Comparison of ENCODE assay signal across 10 cellular contexts in genomic region chr17:27577124-27577761, GRCh38. TPM values are rescaled to one million over a fixed set of nuclear protein-coding genes. Genes with fewer than 3 reads are reported as not detected.
DNase-seq lines count a peak whose midpoint lies in the region; ATAC-seq, FAIRE-seq and TF ChIP-seq lines count a peak whose summit lies in the region.
"Had no signal": no experiment of that assay in that cellular context is flagged by ENCODE, and none has a peak within 500 bp of the region (broad histone marks: within the 10 kb centered on the region; RNA-seq: fewer than 3 reads in every experiment).

No MANE protein-coding gene starts in this region.

- peak overlapping the region; percentile 92 for H3K27ac ChIP-seq in K562 (ENCODE audit: extremely low read depth, low read depth, low read length)
- peak overlapping the region; percentile 11 to 62 for H3K27ac ChIP-seq in thoracic aorta
- H3K27ac ChIP-seq: 22Rv1, VCaP had no signal

- no peaks in the 10 kb centered on the region for H3K27me3 ChIP-seq in K562 (ENCODE audit: control insufficient read depth in 2 of 2, insufficient read depth in 2 of 2, low read length in 2 of 2)
- H3K27me3 ChIP-seq in thoracic aorta (replicated peaks; ENCODE audit: insufficient read depth) = no peaks in the 10 kb centered on the region

- H3K9me3 ChIP-seq in K562 (replicated peaks; ENCODE audit: control insufficient read depth, insufficient read depth, low read depth, low read length) (no peaks in the 10 kb centered on the region), thoracic aorta (no peaks in the 10 kb centered on the region)

- H2AFZ ChIP-seq in K562 (ENCODE audit: low read depth, low read length) = no peak overlapping the region

- TF ChIP-seq EP300 in K562 (IDR thresholded peaks at IDR 0.05; ENCODE audit: low read length) = no peak

- H3K36me3 ChIP-seq in K562 (ENCODE audit: control insufficient read depth, insufficient read depth, low read length) (peaks cover 32% of the 10 kb centered on the region; the same call in 2 of the 3 replicates), thoracic aorta (no peaks in the 10 kb centered on the region)

- peak; percentile 35 for ATAC-seq in K562
- no peak for ATAC-seq in thoracic aorta (ENCODE audit: insufficient number of reproducible peaks, low FRiP score, low read depth)
- no peak for ATAC-seq in HG03460 (IDR thresholded peaks at IDR 0.05; ENCODE audit: unreplicated experiment)
- no peak for ATAC-seq in HG02763 (IDR thresholded peaks at IDR 0.05; ENCODE audit: unreplicated experiment)

- 54% methylated on average over 18 of the region's 20 CpGs for WGBS in K562 (ENCODE audit: insufficient coverage, low coverage, missing lambda C conversion rate)

- TF ChIP-seq RAD21 in K562 (CRISPR knock-in tag; conservative IDR thresholded peaks at IDR 0.05 in 1 of 2, IDR thresholded peaks at IDR 0.05 in 1 of 2) = no peak

- H3K4me2 ChIP-seq in K562 (ENCODE audit: insufficient read depth, low read length) = no peak overlapping the region

- no TSS peak for BruUV-seq in K562 (replicated peaks; lab: Mats Ljungman, UMichigan)

- TF ChIP-seq POLR2A in K562 (conservative IDR thresholded peaks at IDR 0.05) = no peak

- no peaks in the 10 kb centered on the region for H3K9me1 ChIP-seq in K562 (ENCODE audit: control insufficient read depth, insufficient read depth, low read length)

- POLR2A ChIA-PET in K562 (lab: Yijun Ruan, JAX) = interaction anchor here (0.6 to 1.5 kb wide), 4 partner anchors 9 to 171 kb away, joined by 3 to 4 read pairs (median 4); no protein-coding TSS in a partner anchor

- peaks cover 48 to 82% of the 10 kb centered on the region in 2 experiments for H3K4me1 ChIP-seq in K562 (replicated peaks in 1 of 2; ENCODE audit: control insufficient read depth in 2 of 2, insufficient read depth in 2 of 2, low read length in 2 of 2)
- H3K4me1 ChIP-seq in thoracic aorta (ENCODE audit: control insufficient read depth in 1 of 2, low read depth in 2 of 2) = peaks cover 0 to 21% of the 10 kb centered on the region in 2 donors

- DNase-seq in DMS 273 (lab: John Stamatoyannopoulos, UW; ENCODE audit: unreplicated experiment) (peak; percentile 30), DMS 273 treated with DMSO at 0.1 percent for 48 hours (lab: John Stamatoyannopoulos, UW) (no peak), K562 (ENCODE audit: extremely low read depth in 1 of 4, low spot score in 3 of 4) (peak; percentile 44 to 77 (median 54)), kidney tubule cell (ENCODE audit: low spot score) (peak; percentile 65), thoracic aorta (ENCODE audit: low spot score) (no peak), KG1 (lab: John Stamatoyannopoulos, UW) (no peak)

- in situ Hi-C loops in K562 (cut with MboI) = no loop called here

- H4K20me1 ChIP-seq in K562 (replicated peaks; ENCODE audit: control insufficient read depth, insufficient read depth, low read length) = no peaks in the 10 kb centered on the region

- intact Hi-C loops in K562 (cut with micrococcal nuclease) = loop anchor here (10.0 kb wide), 3 partner anchors 82 to 492 kb away; no protein-coding TSS in a partner anchor

- no peak for TF ChIP-seq CTCF in K562 (IDR thresholded peaks at IDR 0.05 in 2 of 3, conservative IDR thresholded peaks at IDR 0.05 in 1 of 3; ENCODE audit: insufficient read depth in 2 of 3, low read depth in 1 of 3, low read length in 3 of 3)
- TF ChIP-seq CTCF in thoracic aorta (IDR thresholded peaks at IDR 0.05) = no peak

- CTCF ChIA-PET in K562 (lab: Yijun Ruan, JAX; ENCODE audit: low intra/inter-chr PET ratio) = no interaction called here

- peak overlapping the region; percentile 80 to 89 for H3K9ac ChIP-seq in K562 (ENCODE audit: insufficient read depth in 1 of 2, low read depth in 2 of 2, low read length in 2 of 2)

- peaks cover 74% of the 10 kb centered on the region for H3K79me2 ChIP-seq in K562 (ENCODE audit: control insufficient read depth, insufficient read depth, low read length)

- no peak overlapping the region for H3K4me3 ChIP-seq in K562
- H3K4me3 ChIP-seq in thoracic aorta = no peak overlapping the region

- no peak for FAIRE-seq in K562 (lab: Jason Lieb, UNC)

TF ChIP-seq in K562, 482 proteins besides CTCF, POLR2A, EP300 and RAD21 (continues in another document):
- TF ChIP-seq PKNOX1 (IDR thresholded peaks at IDR 0.05) = peak; percentile 56; the same call in 1 of the 2 replicates
- 0 out of 2 replicates have a peak, but pooled peaks have one; percentile 10 for TF ChIP-seq ZNF766 (CRISPR knock-in tag; conservative IDR thresholded peaks at IDR 0.05)
- peak; percentile 31 for TF ChIP-seq RBM22 (IDR thresholded peaks at IDR 0.05; ENCODE audit: low read depth, low read length, poor library complexity, severe bottlenecking)
- peak; percentile 60; the same call in 1 of the 2 replicates for TF ChIP-seq ZNF311 (CRISPR knock-in tag; IDR thresholded peaks at IDR 0.05)
- TF ChIP-seq ZBTB33 (CRISPR knock-in tag; IDR thresholded peaks at IDR 0.05) = no peak
- 0 out of 2 replicates have a peak, but pooled peaks have one; percentile 4 for TF ChIP-seq ZBTB2 (IDR thresholded peaks at IDR 0.05)
- 0 out of 2 replicates have a peak, but pooled peaks have one; percentile 17 for TF ChIP-seq ZNF589 (CRISPR knock-in tag; IDR thresholded peaks at IDR 0.05; ENCODE audit: low read depth)
- no peak for TF ChIP-seq CCAR2 (IDR thresholded peaks at IDR 0.05; ENCODE audit: low read depth, low read length)

RNA-seq across cellular contexts. Expression of gene LGALS9, which starts 53.7 kb away (rescaled TPM):
- 22.6 and 54.0 TPM in 2 replicates for total RNA-seq in K562 (2011; cell fraction: chromatin; rRNA removed; ENCODE audit: low replicate concordance)
- 22.5 and 24.7 TPM in 2 replicates for total RNA-seq in K562 (2011; cell fraction: nucleolus; rRNA removed)
- total RNA-seq in K562 (2011; cell fraction: nucleoplasm; rRNA removed) = 26.1 and 40.6 TPM in 2 replicates
- total RNA-seq in K562 (2014; rRNA removed) = 2.8 and 3.0 TPM in 2 replicates
- 1.7 and 2.0 TPM in 2 replicates for total RNA-seq in K562 (2014; rRNA removed; fragmentation: Illumina TruSeq; extraction: Trizol)
- 3.7 and 4.8 TPM in 2 replicates for total RNA-seq in K562 (2015; rRNA removed; fragmentation: Illumina TruSeq; extraction: Trizol)
- total RNA-seq in K562 (2021) = 4.6 and 5.0 TPM in 2 replicates
- polyA plus RNA-seq in K562 (2011; rRNA removed) = 1.5 and 7.3 TPM in 2 replicates
- polyA plus RNA-seq in K562 (2011; cell fraction: cytosol; rRNA removed) = 3.5 and 4.4 TPM in 2 replicates
- 11.1 and 15.7 TPM in 2 replicates for polyA plus RNA-seq in K562 (2011; cell fraction: nucleus; rRNA removed)
- polyA plus RNA-seq in K562 (2012) = 9.1 and 14.2 TPM in 2 replicates
- 3.8 and 5.8 TPM in 2 replicates for polyA plus RNA-seq in K562 (2014; fragmentation: Illumina TruSeq; extraction: Trizol)
- polyA plus RNA-seq in K562 (2014; fragmentation: Nextera tagmentation; extraction: Ambion mirVana) = under 1 TPM; 0.45 to 0.77 TPM
- 5.6 and 6.9 TPM in 2 replicates for polyA plus RNA-seq in K562 (2014; rRNA removed)
- polyA minus RNA-seq in K562 (2011; rRNA and poly(A)+ RNA removed) = 3.0 and 4.4 TPM in 2 replicates
- polyA minus RNA-seq in K562 (2011; cell fraction: cytosol; rRNA and poly(A)+ RNA removed) = 1.9 and 2.5 TPM in 2 replicates
- polyA minus RNA-seq in K562 (2011; cell fraction: nucleus; rRNA and poly(A)+ RNA removed) = 3.1 and 7.2 TPM in 2 replicates
- total RNA-seq in thoracic aorta = 10 to 100 TPM; 34.8 to 77.4 TPM

Comparison
In these comparisons a context has a peak if more than half of its experiments do, and no peak if none do; other contexts are left out.
1. DNase-seq: peak in DMS 273 (single experiment), K562 (4 of 4) and kidney tubule cell (single experiment); none in DMS 273 treated with DMSO at 0.1 percent for 48 hours (single experiment), thoracic aorta (single experiment) and KG1 (single experiment).